Comparison of ENCODE assay signal across 17 cellular contexts in genomic region chr21:41802185-41802584, GRCh38. TPM values are rescaled to one million over a fixed set of nuclear protein-coding genes. Genes with fewer than 3 reads are reported as not detected.
A peak's percentile ranks its signal among the peaks of the same experiment; 100 is the strongest.
DNase-seq lines count a peak whose midpoint lies in the region; ATAC-seq and TF ChIP-seq lines count a peak whose summit lies in the region.
"Had no signal": no experiment of that assay in that cellular context is flagged by ENCODE, and none has a peak within 500 bp of the region (broad histone marks: within the 10 kb centered on the region; RNA-seq: fewer than 3 reads in every experiment).

No MANE protein-coding gene starts in this region.

- H3K9me3 Mint-ChIP-seq in dendritic cell treated with granulocyte-macrophage colony-stimulating factor and Interleukin-4, amounts not matched to agents 40 ng/mL and 50 ng/mL, for 4 days: peaks cover 9% of the 10 kb centered on the region

- H3K27ac Mint-ChIP-seq in dendritic cell treated with granulocyte-macrophage colony-stimulating factor and Interleukin-4, amounts not matched to agents 40 ng/mL and 50 ng/mL, for 4 days: peak overlapping the region; percentile 66

- H3K4me1 ChIP-seq in BLaER1: peaks cover 41% of the 10 kb centered on the region
- peaks cover 12% of the 10 kb centered on the region for H3K4me1 ChIP-seq in psoas muscle
- H3K4me1 ChIP-seq: A549, HAP-1 had no signal

- WGBS in psoas muscle, 3 donors: 78 to 93% (median 79%) methylated on average over 5 of the region's 5 CpGs

- intact Hi-C loops in dendritic cell treated with granulocyte-macrophage colony-stimulating factor and Interleukin-4, amounts not matched to agents 40 ng/mL and 50 ng/mL, for 4 days (cut with micrococcal nuclease): no loop called here
- intact Hi-C loops in psoas muscle (cut with DNase I): no loop called here

- H3K4me1 Mint-ChIP-seq in dendritic cell treated with granulocyte-macrophage colony-stimulating factor and Interleukin-4, amounts not matched to agents 40 ng/mL and 50 ng/mL, for 4 days (ENCODE audit: low read depth): peaks cover 24% of the 10 kb centered on the region

- CTCF ChIA-PET in RWPE1 (lab: Yijun Ruan, JAX): interaction anchor here (1.4 kb wide), 2 partner anchors 14 to 190 kb away, joined by 3 read pairs; no protein-coding TSS in a partner anchor

- peak overlapping the region; percentile 71 for H3K4me2 ChIP-seq in BLaER1
- H3K4me2 ChIP-seq: A549 had no signal

- H3K27me3 Mint-ChIP-seq in dendritic cell treated with granulocyte-macrophage colony-stimulating factor and Interleukin-4, amounts not matched to agents 40 ng/mL and 50 ng/mL, for 4 days: no peaks in the 10 kb centered on the region

- H3K4me3 Mint-ChIP-seq in dendritic cell treated with granulocyte-macrophage colony-stimulating factor and Interleukin-4, amounts not matched to agents 40 ng/mL and 50 ng/mL, for 4 days: peak overlapping the region; percentile 55

- H3K4me3 ChIP-seq in BLaER1 (no peak overlapping the region; the same call in 1 of the 2 replicates), psoas muscle (peak overlapping the region; percentile 1)
- H3K4me3 ChIP-seq: A549, GM23248, HAP-1, Peyer's patch had no signal

- H3K9me3 ChIP-seq in BLaER1 (no peaks in the 10 kb centered on the region), psoas muscle (no peaks in the 10 kb centered on the region)
- H3K9me3 ChIP-seq: A549, HAP-1, Peyer's patch had no signal

- peaks cover 37% of the 10 kb centered on the region for H3K36me3 ChIP-seq in BLaER1
- peaks cover 0 to 42% of the 10 kb centered on the region in 2 donors for H3K36me3 ChIP-seq in psoas muscle (ENCODE audit: insufficient read depth in 1 of 2, low read depth in 1 of 2)

- H3K27ac ChIP-seq in BLaER1 (peak overlapping the region; percentile 57), RWPE1 (peak overlapping the region; percentile 34), psoas muscle (no peak overlapping the region)
- H3K27ac ChIP-seq: A549, GM23248 had no signal

- POLR2A ChIA-PET in RWPE1 (lab: Yijun Ruan, JAX; ENCODE audit: low non-redundant PET): no interaction called here

- no peak for DNase-seq in RWPE1 (ENCODE audit: low spot score)
- no peak for DNase-seq in psoas muscle
- no peak for DNase-seq in NCI-H146 treated with DMSO at 0.1 percent for 48 hours (lab: John Stamatoyannopoulos, UW; ENCODE audit: unreplicated experiment)
- DNase-seq in occipital lobe (lab: John Stamatoyannopoulos, UW): no peak
- no peak for DNase-seq in DMS153 treated with DMSO at 0.1 percent for 48 hours (lab: John Stamatoyannopoulos, UW; ENCODE audit: unreplicated experiment)
- DNase-seq: IMR-90, NCI-H1417 treated with DMSO at 0.1 percent for 48 hours, NCI-H1930, NCI-H226, NCI-H69 had no signal

- H3K36me3 Mint-ChIP-seq in dendritic cell treated with granulocyte-macrophage colony-stimulating factor and Interleukin-4, amounts not matched to agents 40 ng/mL and 50 ng/mL, for 4 days (ENCODE audit: low read depth): peaks cover 73% of the 10 kb centered on the region

- peak overlapping the region; percentile 7; the same call in 1 of the 2 replicates for H3K9ac ChIP-seq in BLaER1
- H3K9ac ChIP-seq: GM23248 had no signal

- H3K27me3 ChIP-seq in BLaER1: no peaks in the 10 kb centered on the region
- H3K27me3 ChIP-seq in psoas muscle (ENCODE audit: insufficient read depth in 3 of 3, low read length in 2 of 3): no peaks in the 10 kb centered on the region
- H3K27me3 ChIP-seq: Peyer's patch had no signal

- ATAC-seq in psoas muscle: peak in 1 of 4 donors; percentile 18
- ATAC-seq in GM19395 (IDR thresholded peaks at IDR 0.05; ENCODE audit: unreplicated experiment): no peak
- ATAC-seq: A549 had no signal

- no peaks in the 10 kb centered on the region for H4K20me1 ChIP-seq in BLaER1

- TF ChIP-seq CTCF in RWPE1 (conservative IDR thresholded peaks at IDR 0.05; ENCODE audit: low read depth) (no peak), psoas muscle (IDR thresholded peaks at IDR 0.05) (no peak)

RNA-seq across cellular contexts. Expression of gene RIPK4, which starts 35.3 kb away (rescaled TPM):
- total RNA-seq in psoas muscle (not detected), occipital lobe (0.47 TPM)
- under 1 TPM in 1 of 3 donors, not detected in 2; 0.01 TPM for polyA plus RNA-seq in psoas muscle
